Comparison of ENCODE assay signal across 2 cellular contexts in genomic region chr7:138097064-138097741, GRCh38.
TF ChIP-seq lines count a peak whose summit lies in the region.

No MANE protein-coding gene starts in this region.

TF ChIP-seq in SK-N-SH, 30 proteins besides CTCF, POLR2A, EP300 and RAD21 (continued from another document):
- TF ChIP-seq REST (IDR thresholded peaks at IDR 0.05; ENCODE audit: low read depth, low read length), result no peak
- no peak for TF ChIP-seq NFIC (IDR thresholded peaks at IDR 0.05; ENCODE audit: borderline replicate concordance)
- no peak for TF ChIP-seq YY1 (IDR thresholded peaks at IDR 0.05; ENCODE audit: low read depth)
- TF ChIP-seq ZBTB33 (IDR thresholded peaks at IDR 0.05; ENCODE audit: borderline replicate concordance, low read depth), result no peak
- no peak for TF ChIP-seq IRF3 (IDR thresholded peaks at IDR 0.05; ENCODE audit: low read depth, low read length)
- no peak for TF ChIP-seq RXRA (IDR thresholded peaks at IDR 0.05; ENCODE audit: borderline replicate concordance, low read depth)
- TF ChIP-seq NRF1 (IDR thresholded peaks at IDR 0.05; ENCODE audit: low read depth, low read length), result no peak
- no peak for TF ChIP-seq GABPA (IDR thresholded peaks at IDR 0.05; ENCODE audit: low read depth)
- TF ChIP-seq USF2 (IDR thresholded peaks at IDR 0.05; ENCODE audit: borderline replicate concordance, low read depth, low read length), result no peak
- TF ChIP-seq JUND (IDR thresholded peaks at IDR 0.05), result no peak
- TF ChIP-seq EZH2phosphoT487 (IDR thresholded peaks at IDR 0.05; ENCODE audit: borderline replicate concordance, low read depth), result no peak
- no peak for TF ChIP-seq POLR2AphosphoS5 (IDR thresholded peaks at IDR 0.05; ENCODE audit: low read depth, low read length)
- TF ChIP-seq FOXJ3 (CRISPR knock-in tag; IDR thresholded peaks at IDR 0.05), result no peak
- TF ChIP-seq TCF12 (IDR thresholded peaks at IDR 0.05), result no peak
- no peak for TF ChIP-seq MXI1 (IDR thresholded peaks at IDR 0.05; ENCODE audit: low read depth, low read length)
- TF ChIP-seq SMC3 (IDR thresholded peaks at IDR 0.05; ENCODE audit: low read depth, low read length), result no peak
- TF ChIP-seq USF1 (IDR thresholded peaks at IDR 0.05; ENCODE audit: borderline replicate concordance, low read depth), result no peak
- TF ChIP-seq MAX (IDR thresholded peaks at IDR 0.05; ENCODE audit: low read depth), result no peak

TF ChIP-seq in SK-N-SH treated with all-trans-retinoic acid at 6 μM for 48 hours, 23 proteins besides CTCF, POLR2A, EP300 and RAD21 (continued from another document):
- TF ChIP-seq TSHZ2 (CRISPR knock-in tag; IDR thresholded peaks at IDR 0.05), result no peak
